Comparison of ENCODE assay signal across 10 cellular contexts in genomic region chr12:113961921-113962710, GRCh38. TPM values are rescaled to one million over a fixed set of nuclear protein-coding genes. Genes with fewer than 3 reads are reported as not detected.
A peak's percentile ranks its signal among the peaks of the same experiment; 100 is the strongest.
DNase-seq lines count a peak whose midpoint lies in the region; ATAC-seq and FAIRE-seq lines count a peak whose summit lies in the region.
"Had no signal": no experiment of that assay in that cellular context is flagged by ENCODE, and none has a peak within 500 bp of the region (broad histone marks: within the 10 kb centered on the region; RNA-seq: fewer than 3 reads in every experiment).

No MANE protein-coding gene starts in this region.

- peak; percentile 62 for FAIRE-seq in RCC 7860 (lab: Jason Lieb, UNC)

- DNase-seq in activated naive CD4-positive, alpha-beta T cell treated with Interleukin-2 at 50 U/mL for 16 hours, result peak; percentile 21
- DNase-seq in activated naive CD4-positive, alpha-beta T cell (lab: John Stamatoyannopoulos, UW), result no peak
- DNase-seq in RCC 7860 (ENCODE audit: low spot score) (peak; percentile 53), dermis blood vessel endothelial cell (peak; percentile 19), SHP77 (lab: John Stamatoyannopoulos, UW) (no peak), retina (no peak)
- peak; percentile 39 for DNase-seq in stimulated activated naive CD8-positive, alpha-beta T cell treated with anti-CD3 and anti-CD28 coated beads, Interleukin-15, Interleukin-2, amounts not matched to agents 100 U/mL and 50 U/mL, for 24 hours
- DNase-seq: C1 segment of cervical spinal cord, SK-N-SH had no signal

- ATAC-seq in stimulated activated naive CD8-positive, alpha-beta T cell treated with anti-CD3 and anti-CD28 coated beads, Interleukin-15, Interleukin-2, amounts not matched to agents 100 U/mL and 50 U/mL, for 24 hours, result peak; percentile 83
- ATAC-seq in HG03175 (IDR thresholded peaks at IDR 0.05; ENCODE audit: unreplicated experiment), result no peak

RNA-seq across cellular contexts. Expression of gene RBM19, which starts 4.0 kb away (rescaled TPM):
- total RNA-seq in dermis blood vessel endothelial cell, result 15.1 and 25.0 TPM in 2 replicates

Comparison
In these comparisons a context has a peak if more than half of its experiments do, and no peak if none do; other contexts are left out.
1. DNase-seq: peak in activated naive CD4-positive, alpha-beta T cell treated with Interleukin-2 at 50 U/mL for 16 hours (single experiment), RCC 7860 (single experiment), dermis blood vessel endothelial cell (single experiment) and stimulated activated naive CD8-positive, alpha-beta T cell treated with anti-CD3 and anti-CD28 coated beads, Interleukin-15, Interleukin-2, amounts not matched to agents 100 U/mL and 50 U/mL, for 24 hours (single experiment); none in activated naive CD4-positive, alpha-beta T cell (0 of 4), SHP77 (0 of 2) and retina (single experiment).